Comparison of ENCODE assay signal across 18 cellular contexts in the genomic region with DNA sequence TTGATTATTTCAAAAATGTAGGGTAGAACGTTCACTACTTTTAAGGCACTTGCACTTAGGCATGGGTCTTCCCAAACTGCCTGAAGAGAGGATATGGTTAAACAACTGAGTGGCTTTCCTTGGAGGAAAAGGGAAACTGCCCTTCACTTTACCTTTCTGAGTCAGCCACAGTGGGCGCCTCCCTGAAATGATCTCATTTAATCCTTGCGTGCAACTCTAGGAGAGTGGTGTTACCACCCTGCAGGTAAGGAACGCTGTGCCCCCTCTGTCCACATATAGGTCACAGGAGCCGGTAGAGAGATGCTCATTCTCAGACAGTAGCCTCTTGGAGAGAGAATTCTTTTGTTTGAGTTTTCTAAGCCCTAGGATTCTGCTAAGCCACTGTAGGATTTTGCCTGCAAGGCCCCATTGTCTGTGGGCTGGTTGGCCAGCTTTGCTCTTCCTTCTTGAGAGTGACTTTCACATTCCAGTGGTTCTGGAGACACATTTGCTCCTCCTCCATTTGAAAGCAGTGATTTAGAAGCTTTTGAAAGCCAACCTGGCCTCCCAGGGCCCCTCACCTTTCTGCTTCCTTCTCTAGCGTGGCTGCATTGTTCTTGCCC.
A peak's percentile ranks its signal among the peaks of the same experiment; 100 is the strongest.
DNase-seq lines count a peak whose midpoint lies in the region; ATAC-seq and TF ChIP-seq lines count a peak whose summit lies in the region.
"Had no signal": no experiment of that assay in that cellular context is flagged by ENCODE, and none has a peak within 500 bp of the region (broad histone marks: within the 10 kb centered on the region; RNA-seq: fewer than 3 reads in every experiment).

No MANE protein-coding gene starts in this region.

- H3K27ac ChIP-seq in RWPE2 (ENCODE audit: poor library complexity, severe bottlenecking) = peak overlapping the region; percentile 12

- no peaks in the 10 kb centered on the region for H3K27me3 Mint-ChIP-seq in osteocyte (ENCODE audit: unreplicated experiment)

- H3K4me1 Mint-ChIP-seq in osteocyte (ENCODE audit: unreplicated experiment) = peaks cover 37% of the 10 kb centered on the region
- H3K4me1 Mint-ChIP-seq: activated naive CD8-positive, alpha-beta T cell treated with anti-CD3 and anti-CD28 coated beads, Interleukin-2, amount 50 U/mL, for 24 hours had no signal

- in situ Hi-C loops in ACHN (cut with HindIII; ENCODE audit: low pct_ligation_motif_present, low pct_unique_long_range_greater_than_20kb, low sequenced_read_pairs) = no loop called here

- ATAC-seq in RWPE2 (ENCODE audit: low read depth) = peak; percentile 90
- ATAC-seq: activated naive CD8-positive, alpha-beta T cell treated with anti-CD3 and anti-CD28 coated beads, Interleukin-2, amount 50 U/mL, for 24 hours; Panc1 had no signal

- H3K4me3 Mint-ChIP-seq in osteocyte (ENCODE audit: unreplicated experiment) = no peak overlapping the region
- H3K4me3 Mint-ChIP-seq: activated CD4-positive, alpha-beta memory T cell treated with anti-CD3 and anti-CD28 coated beads for 36 hours; activated naive CD8-positive, alpha-beta T cell treated with anti-CD3 and anti-CD28 coated beads, Interleukin-2, amount 50 U/mL, for 24 hours had no signal

- H3K4me1 ChIP-seq in RWPE2 (ENCODE audit: insufficient read depth, poor library complexity, severe bottlenecking) = peaks cover 10% of the 10 kb centered on the region

- peaks cover 72% of the 10 kb centered on the region for H3K36me3 Mint-ChIP-seq in osteocyte (ENCODE audit: unreplicated experiment)
- H3K36me3 Mint-ChIP-seq: activated CD4-positive, alpha-beta memory T cell treated with anti-CD3 and anti-CD28 coated beads for 36 hours had no signal

- no peak for TF ChIP-seq CTCF in RWPE2 (IDR thresholded peaks at IDR 0.05; ENCODE audit: poor library complexity, severe bottlenecking)
- no peak for TF ChIP-seq CTCF in osteocyte (IDR thresholded peaks at IDR 0.05)

- DNase-seq in ELF-1 (ENCODE audit: low read depth, low spot score) (peak; percentile 57), RWPE2 (ENCODE audit: low spot score) (no peak), foreskin melanocyte (peak; percentile 36), osteocyte (ENCODE audit: extremely low spot score, unreplicated experiment) (no peak), mucosa of gallbladder (ENCODE audit: low spot score) (no peak), T-helper 1 cell (no peak), ACHN (no peak)
- no peak for DNase-seq in activated CD8-positive, alpha-beta memory T cell treated with anti-CD3 and anti-CD28 coated beads for 24 hours
- DNase-seq: activated CD4-positive, alpha-beta memory T cell treated with anti-CD3 and anti-CD28 coated beads for 36 hours; activated naive CD8-positive, alpha-beta T cell treated with anti-CD3 and anti-CD28 coated beads, Interleukin-2, amount 50 U/mL, for 24 hours; central memory CD4-positive, alpha-beta T cell; foreskin fibroblast; NCI-H1048; NCI-H2107; NCI-H69; SW 1271 had no signal

- H3K27ac Mint-ChIP-seq in osteocyte (ENCODE audit: unreplicated experiment) = peak overlapping the region; percentile 47
- H3K27ac Mint-ChIP-seq: activated CD4-positive, alpha-beta memory T cell treated with anti-CD3 and anti-CD28 coated beads for 36 hours; activated naive CD8-positive, alpha-beta T cell treated with anti-CD3 and anti-CD28 coated beads, Interleukin-2, amount 50 U/mL, for 24 hours had no signal

- no peak overlapping the region for H3K4me3 ChIP-seq in RWPE2 (ENCODE audit: severe bottlenecking)

- no peaks in the 10 kb centered on the region for H3K36me3 ChIP-seq in RWPE2 (ENCODE audit: low read depth)
- H3K36me3 ChIP-seq: neutrophil had no signal

- H3K9me3 Mint-ChIP-seq in osteocyte (ENCODE audit: unreplicated experiment) = no peaks in the 10 kb centered on the region
- H3K9me3 Mint-ChIP-seq: activated CD4-positive, alpha-beta memory T cell treated with anti-CD3 and anti-CD28 coated beads for 36 hours had no signal

- H3K9me3 ChIP-seq in RWPE2 (ENCODE audit: severe bottlenecking) = no peaks in the 10 kb centered on the region
- H3K9me3 ChIP-seq: neutrophil had no signal

- H3K27me3 ChIP-seq in RWPE2 (ENCODE audit: insufficient read depth, poor library complexity, severe bottlenecking) = no peaks in the 10 kb centered on the region
- H3K27me3 ChIP-seq: neutrophil had no signal

Comparison
In these comparisons a context has a peak if more than half of its experiments do, and no peak if none do; other contexts are left out.
1. DNase-seq: peak in ELF-1 (single experiment) and foreskin melanocyte (single experiment); none in RWPE2 (single experiment), osteocyte (single experiment), mucosa of gallbladder (single experiment), T-helper 1 cell (0 of 5), activated CD8-positive, alpha-beta memory T cell treated with anti-CD3 and anti-CD28 coated beads for 24 hours (single experiment) and ACHN (single experiment).